In the genomic region with DNA sequence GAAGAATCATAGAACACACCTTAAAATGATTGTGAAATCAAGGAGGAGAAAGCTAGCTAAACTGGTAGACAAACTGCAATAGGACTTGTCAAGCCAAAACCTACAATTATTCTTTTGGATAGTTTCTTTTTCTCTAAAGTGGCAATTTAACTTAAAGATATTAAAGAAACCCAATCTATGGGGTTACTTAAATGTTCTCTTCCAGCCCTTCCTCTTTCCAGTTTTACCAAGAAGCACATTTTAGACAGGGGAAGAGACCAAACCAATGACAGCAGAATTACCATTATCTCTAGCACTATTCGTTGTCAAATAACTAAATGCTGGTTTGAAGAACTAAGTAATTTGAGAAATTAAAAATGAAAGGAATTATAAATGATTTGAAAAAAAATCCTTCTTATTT, we compare ENCODE assay signal across 8 cellular contexts. TPM values are rescaled to one million over a fixed set of nuclear protein-coding genes. Genes with fewer than 3 reads are reported as not detected.
DNase-seq lines count a peak whose midpoint lies in the region; ATAC-seq, FAIRE-seq and TF ChIP-seq lines count a peak whose summit lies in the region.

No MANE protein-coding gene starts in this region.

- peak overlapping the region; percentile 84 for H3K27ac ChIP-seq in psoas muscle

- H3K4me3 ChIP-seq in GM12864 (ENCODE audit: low read depth, low read length) (peak overlapping the region; percentile 93; the same call in 1 of the 2 replicates), epithelial cell of esophagus (ENCODE audit: low read length) (peak overlapping the region; percentile 66), psoas muscle (peak overlapping the region; percentile 80)

- no peak for TF ChIP-seq POLR2A in GM12891 (IDR thresholded peaks at IDR 0.05; ENCODE audit: low read depth, low read length)

- no peak for FAIRE-seq in GM12891 (lab: Jason Lieb, UNC)

- WGBS in psoas muscle, 3 donors = 3 to 8% (median 6%) methylated on average over 1 of the region's 1 CpG

- ATAC-seq in psoas muscle = no peak
- ATAC-seq in HG03025 (IDR thresholded peaks at IDR 0.05; ENCODE audit: low FRiP score, unreplicated experiment) = no peak

- TF ChIP-seq CTCF in GM12864 (IDR thresholded peaks at IDR 0.05; ENCODE audit: low read depth, low read length, missing control alignments) (no peak), epithelial cell of esophagus (IDR thresholded peaks at IDR 0.05; ENCODE audit: insufficient read depth, low read depth, low read length, missing control alignments) (no peak), psoas muscle (IDR thresholded peaks at IDR 0.05) (no peak)

- DNase-seq in GM12864 (ENCODE audit: low read depth) (no peak), OCI-M1 (lab: John Stamatoyannopoulos, UW) (peak; percentile 66), epithelial cell of esophagus (ENCODE audit: low read depth) (peak; percentile 33), psoas muscle (no peak), A172 (ENCODE audit: low spot score) (no peak), GM12891 (ENCODE audit: insufficient read length, low spot score) (no peak)
- no peak for DNase-seq in stimulated activated naive CD4-positive, alpha-beta T cell treated with Interleukin-2 at 50 U/mL for 16 hours (lab: John Stamatoyannopoulos, UW)

- no peaks in the 10 kb centered on the region for H3K36me3 ChIP-seq in psoas muscle (ENCODE audit: insufficient read depth in 1 of 2, low read depth in 1 of 2)

- intact Hi-C loops in psoas muscle (cut with DNase I) = loop anchor here in 1 of 2 donors (10.0 kb wide), 1 partner anchor 190 kb away; no protein-coding TSS in a partner anchor

- no peaks in the 10 kb centered on the region for H3K27me3 ChIP-seq in psoas muscle (ENCODE audit: insufficient read depth in 3 of 3, low read length in 2 of 3)

- H3K4me1 ChIP-seq in psoas muscle = peaks cover 8% of the 10 kb centered on the region

- no peaks in the 10 kb centered on the region for H3K9me3 ChIP-seq in psoas muscle

TF ChIP-seq in GM12891, 5 proteins besides CTCF, POLR2A, EP300 and RAD21:
- no peak for TF ChIP-seq POU2F2 (IDR thresholded peaks at IDR 0.05; ENCODE audit: low read depth, low read length)
- no peak for TF ChIP-seq SPI1 (IDR thresholded peaks at IDR 0.05; ENCODE audit: low read depth, low read length)
- no peak for TF ChIP-seq PAX5 (IDR thresholded peaks at IDR 0.05; ENCODE audit: insufficient read depth, low read length, severe bottlenecking)
- no peak for TF ChIP-seq TAF1 (IDR thresholded peaks at IDR 0.05; ENCODE audit: low read depth, low read length)
- no peak for TF ChIP-seq POLR2AphosphoS5 (IDR thresholded peaks at IDR 0.05; ENCODE audit: low read depth, low read length)
TF ChIP-seq in GM12891: peak in this region for 0.

RNA-seq across cellular contexts. Expression of gene SLC16A7, which starts 0.7 kb away (rescaled TPM):
- 10 to 100 TPM in 1 of 4 donors, 1 to 10 TPM in 3; 5.0 to 27.4 (median 8.4) TPM for total RNA-seq in psoas muscle
- 1 to 10 TPM in 1 of 3 donors, under 1 TPM in 2; 0.49 to 1.5 (median 0.84) TPM for polyA plus RNA-seq in psoas muscle
- 8.0 and 23.7 TPM in 2 replicates for total RNA-seq in A172 (2014; rRNA removed; shearing (Covaris generic))
- 0.90 TPM for polyA plus RNA-seq in GM12891 (2012; ENCODE audit: low read depth, missing spikeins)

Comparison
In these comparisons a context has a peak if more than half of its experiments do, and no peak if none do; other contexts are left out.
1. DNase-seq: peak in OCI-M1 (single experiment) and epithelial cell of esophagus (single experiment); none in GM12864 (single experiment), psoas muscle (0 of 2), stimulated activated naive CD4-positive, alpha-beta T cell treated with Interleukin-2 at 50 U/mL for 16 hours (single experiment), A172 (single experiment) and GM12891 (single experiment).
2. Peak in every context shown above with its lines, with median percentiles within 50 percentile points of each other: H3K4me3 ChIP-seq.